In genomic region chr13:51786425-51787010, GRCh38 we compare ENCODE assay signal across 12 cellular contexts. TPM values are rescaled to one million over a fixed set of nuclear protein-coding genes. Genes with fewer than 3 reads are reported as not detected.
DNase-seq lines count a peak whose midpoint lies in the region; ATAC-seq and TF ChIP-seq lines count a peak whose summit lies in the region.
"Had no signal": no experiment of that assay in that cellular context is flagged by ENCODE, and none has a peak within 500 bp of the region (broad histone marks: within the 10 kb centered on the region; RNA-seq: fewer than 3 reads in every experiment).

No MANE protein-coding gene starts in this region.

- peaks cover 0 to 7% of the 10 kb centered on the region in 2 donors for H3K36me3 ChIP-seq in gastrocnemius medialis
- H3K36me3 ChIP-seq: BLaER1 had no signal

- in situ Hi-C loops in G401 (cut with HindIII; ENCODE audit: low sequenced_read_pairs) (no loop called here), gastrocnemius medialis (cut with MboI; ENCODE audit: low sequenced_read_pairs in 4 of 4) (no loop called here)

- H3K9me3 ChIP-seq in gastrocnemius medialis, result no peaks in the 10 kb centered on the region
- H3K9me3 ChIP-seq: BLaER1, spleen had no signal

- no peak overlapping the region for H3K4me3 Mint-ChIP-seq in activated naive CD8-positive, alpha-beta T cell treated with anti-CD3 and anti-CD28 coated beads for 36 hours
- H3K4me3 Mint-ChIP-seq: activated naive CD8-positive, alpha-beta T cell had no signal

- H3K27me3 Mint-ChIP-seq in activated naive CD8-positive, alpha-beta T cell treated with anti-CD3 and anti-CD28 coated beads for 36 hours, result no peaks in the 10 kb centered on the region
- H3K27me3 Mint-ChIP-seq: activated naive CD8-positive, alpha-beta T cell had no signal

- peaks cover 4% of the 10 kb centered on the region for H3K36me3 Mint-ChIP-seq in activated naive CD8-positive, alpha-beta T cell treated with anti-CD3 and anti-CD28 coated beads for 36 hours

- peak; percentile 74 for DNase-seq in G401 (ENCODE audit: low spot score)
- DNase-seq in left ventricle myocardium superior, result no peak
- DNase-seq in gastrocnemius medialis, result no peak
- no peak for DNase-seq in activated naive CD8-positive, alpha-beta T cell treated with anti-CD3 and anti-CD28 coated beads for 36 hours
- DNase-seq in NCI-H82 treated with DMSO at 0.1 percent for 48 hours (lab: John Stamatoyannopoulos, UW; ENCODE audit: unreplicated experiment), result no peak
- DNase-seq in SKM-1 (lab: John Stamatoyannopoulos, UW; ENCODE audit: unreplicated experiment), result no peak
- DNase-seq in middle frontal gyrus (ENCODE audit: extremely low spot score, low spot score), result no peak
- DNase-seq: effector memory CD4-positive, alpha-beta T cell; spleen had no signal

- H3K27ac ChIP-seq in angular gyrus (ENCODE audit: low read depth, low read length) (peak overlapping the region; percentile 10), gastrocnemius medialis (peak overlapping the region; percentile 55 to 76 (median 69))
- H3K27ac ChIP-seq: BLaER1, spleen had no signal

- H3K9me3 Mint-ChIP-seq in activated naive CD8-positive, alpha-beta T cell treated with anti-CD3 and anti-CD28 coated beads for 36 hours, result no peaks in the 10 kb centered on the region

- peaks cover 11% of the 10 kb centered on the region for H3K4me1 Mint-ChIP-seq in activated naive CD8-positive, alpha-beta T cell treated with anti-CD3 and anti-CD28 coated beads for 36 hours

- no peak for TF ChIP-seq POLR2A in gastrocnemius medialis (IDR thresholded peaks at IDR 0.05)

- no peak for TF ChIP-seq CTCF in gastrocnemius medialis (IDR thresholded peaks at IDR 0.05 in 4 of 5, conservative IDR thresholded peaks at IDR 0.05 in 1 of 5)

- ATAC-seq in left ventricle myocardium superior (peak; percentile 32), gastrocnemius medialis (peak; percentile 52 to 55)

- no peak overlapping the region for H3K27ac Mint-ChIP-seq in activated naive CD8-positive, alpha-beta T cell treated with anti-CD3 and anti-CD28 coated beads for 36 hours
- H3K27ac Mint-ChIP-seq: activated naive CD8-positive, alpha-beta T cell had no signal

- H3K4me3 ChIP-seq in gastrocnemius medialis, result peak overlapping the region in 3 of 4 donors; percentile 2 to 16 (median 5)
- H3K4me3 ChIP-seq: BLaER1, spleen had no signal

- no peaks in the 10 kb centered on the region for H3K27me3 ChIP-seq in gastrocnemius medialis
- H3K27me3 ChIP-seq: BLaER1, spleen had no signal

- intact Hi-C loops in left ventricle myocardium superior (cut with micrococcal nuclease) (no loop called here), gastrocnemius medialis (cut with DNase I; ENCODE audit: low total_unique reads) (no loop called here)

- peaks cover 14 to 20% of the 10 kb centered on the region in 2 donors for H3K4me1 ChIP-seq in gastrocnemius medialis
- H3K4me1 ChIP-seq: BLaER1 had no signal

RNA-seq across cellular contexts. Expression of gene DHRS12, which starts 17.4 kb away (rescaled TPM):
- total RNA-seq in G401 (2014; rRNA removed; shearing (Covaris generic)), result 11.3 and 12.1 TPM in 2 replicates
- 11.6 TPM for total RNA-seq in left ventricle myocardium superior
- total RNA-seq in gastrocnemius medialis, result 1 to 10 TPM; 1.8 to 6.0 (median 4.7) TPM
- 1 to 10 TPM; 9.7 to 9.9 TPM for total RNA-seq in activated naive CD8-positive, alpha-beta T cell treated with anti-CD3 and anti-CD28 coated beads for 36 hours

RNA-seq across cellular contexts. Expression of gene TMEM272, which starts 58.5 kb away (rescaled TPM):
- 0.10 TPM in 1 of 2 replicates, not detected in the other for total RNA-seq in G401 (2014; rRNA removed; shearing (Covaris generic))
- total RNA-seq in left ventricle myocardium superior (0.55 TPM), gastrocnemius medialis (under 1 TPM in 3 of 4 donors, not detected in 1; 0.20 to 0.41 (median 0.27) TPM)
- total RNA-seq in activated naive CD8-positive, alpha-beta T cell treated with anti-CD3 and anti-CD28 coated beads for 36 hours, result 1 to 10 TPM; 1.5 to 1.6 TPM
